Comparison of ENCODE assay signal across 19 cellular contexts in genomic region chr9:68869020-68869419, GRCh38.
DNase-seq lines count a peak whose midpoint lies in the region; ATAC-seq and TF ChIP-seq lines count a peak whose summit lies in the region.
"Had no signal": no experiment of that assay in that cellular context is flagged by ENCODE, and none has a peak within 500 bp of the region (broad histone marks: within the 10 kb centered on the region; RNA-seq: fewer than 3 reads in every experiment).

No MANE protein-coding gene starts in this region.

- no peaks in the 10 kb centered on the region for H4K20me1 ChIP-seq in H9 (ENCODE audit: control insufficient read depth, insufficient read depth, insufficient read length)
- H4K20me1 ChIP-seq: BLaER1 treated with 17β-estradiol and CSF1 and Interleukin-3, amounts not matched to agents 10 nM and 100 nM had no signal

- no peak overlapping the region for H3K4me3 Mint-ChIP-seq in H9
- H3K4me3 Mint-ChIP-seq: CD8-positive, alpha-beta memory T cell had no signal

- no peaks in the 10 kb centered on the region for H3K27me3 Mint-ChIP-seq in H9 (ENCODE audit: low read depth)

- H3K56ac ChIP-seq in H9 (ENCODE audit: insufficient read length, low read depth, low read length): no peak overlapping the region

- no peak for TF ChIP-seq EP300 in upper lobe of left lung (IDR thresholded peaks at IDR 0.05)

- H4K5ac ChIP-seq in H9 (ENCODE audit: insufficient read length, low read depth, low read length): no peak overlapping the region

- H2AFZ ChIP-seq in H9 (ENCODE audit: low read length): no peak overlapping the region
- H2AFZ ChIP-seq: PC-9 had no signal

- no peak overlapping the region for H3K4me2 ChIP-seq in H9 (ENCODE audit: insufficient read depth, insufficient read length, low read length)
- H3K4me2 ChIP-seq: A549; BLaER1 treated with 17β-estradiol and CSF1 and Interleukin-3, amounts not matched to agents 10 nM and 100 nM; PC-9 had no signal

- H3K27ac ChIP-seq in H9 (ENCODE audit: insufficient read length, low read depth, low read length) (no peak overlapping the region), heart right ventricle (peak overlapping the region in 4 of 10 donors; percentile 21 to 37 (median 22)), upper lobe of left lung (no peak overlapping the region)
- H3K27ac ChIP-seq: A549; BLaER1 treated with 17β-estradiol and CSF1 and Interleukin-3, amounts not matched to agents 10 nM and 100 nM; PC-9; SK-N-MC had no signal

- H2BK20ac ChIP-seq in H9 (ENCODE audit: low read depth, low read length, poor library complexity, severe bottlenecking): no peak overlapping the region

- intact Hi-C loops in heart right ventricle (cut with DNase I): loop anchor here in 2 of 10 donors (5.0 to 10.0 kb wide), 2 partner anchors 37 to 164 kb away; partner anchors contain the start of gene PIP5K1B (in 1 of the 2)

- H3K9ac ChIP-seq in H9 (ENCODE audit: extremely low read depth, insufficient read length, low read length): no peak overlapping the region
- H3K9ac ChIP-seq: BLaER1 treated with 17β-estradiol and CSF1 and Interleukin-3, amounts not matched to agents 10 nM and 100 nM had no signal

- no peak overlapping the region for H4K91ac ChIP-seq in H9 (ENCODE audit: insufficient read length, low read depth, low read length)

- H3K18ac ChIP-seq in H9 (ENCODE audit: insufficient read length, low read depth, low read length): no peak overlapping the region

- H3K27me3 ChIP-seq in H9 (ENCODE audit: insufficient read depth, low read length): no peaks in the 10 kb centered on the region
- H3K27me3 ChIP-seq in heart right ventricle: no peaks in the 10 kb centered on the region
- H3K27me3 ChIP-seq in upper lobe of left lung: no peaks in the 10 kb centered on the region
- H3K27me3 ChIP-seq: BLaER1 treated with 17β-estradiol and CSF1 and Interleukin-3, amounts not matched to agents 10 nM and 100 nM had no signal

- no peaks in the 10 kb centered on the region for H3K23me2 ChIP-seq in H9 (ENCODE audit: insufficient read length, low read depth, low read length, poor library complexity, severe bottlenecking)

- peak; percentile 8 for DNase-seq in NCI-H2227 (lab: John Stamatoyannopoulos, UW; ENCODE audit: unreplicated experiment)
- DNase-seq in NCI-H2227 treated with DMSO at 0.1 percent for 48 hours (lab: John Stamatoyannopoulos, UW): no peak
- no peak for DNase-seq in H9
- DNase-seq in heart right ventricle: no peak
- DNase-seq in retina: peak; percentile 52
- no peak for DNase-seq in anterior cingulate cortex (lab: John Stamatoyannopoulos, UW)
- no peak for DNase-seq in upper lobe of left lung
- DNase-seq: CD8-positive, alpha-beta memory T cell; GF-D8; H7; KG1; NCI-H1048; NCI-H1694 treated with DMSO at 0.1 percent for 48 hours; NCI-H774; PC-9 had no signal

- H3K23ac ChIP-seq in H9 (ENCODE audit: insufficient read length, low read depth, low read length): no peak overlapping the region

- no peak overlapping the region; the same call in 1 of the 2 replicates for H3K14ac ChIP-seq in H9 (ENCODE audit: insufficient read depth, low read length)

- peak in 6 of 8 donors; percentile 53 to 69 (median 60) for ATAC-seq in heart right ventricle
- ATAC-seq in upper lobe of left lung (ENCODE audit: low FRiP score in 2 of 2): no peak
- ATAC-seq: A549, HepG2 had no signal

- H3K4me1 ChIP-seq in H9 (ENCODE audit: insufficient read depth, low read length) (peaks cover 26% of the 10 kb centered on the region; the same call in 1 of the 2 replicates), heart right ventricle (peaks cover 0 to 38% (median 15%) of the 10 kb centered on the region in 9 donors), upper lobe of left lung (peaks cover 5 to 26% (median 20%) of the 10 kb centered on the region in 4 donors)
- H3K4me1 ChIP-seq: A549; BLaER1 treated with 17β-estradiol and CSF1 and Interleukin-3, amounts not matched to agents 10 nM and 100 nM had no signal

- whole genome bisulfite sequencing in H9 (ENCODE audit: extremely low coverage, insufficient read length, low lambda C conversion rate): no CpG with 5 or more reads among the region's 3 CpGs
- 77 to 80% methylated on average over 3 of the region's 3 CpGs for WGBS in heart right ventricle, 2 donors
- 95 to 100% methylated on average over 3 of the region's 3 CpGs for WGBS in upper lobe of left lung, 2 donors

- no peaks in the 10 kb centered on the region for H3K9me3 ChIP-seq in H9 (ENCODE audit: control insufficient read depth, low read depth, low read length)
- H3K9me3 ChIP-seq in heart right ventricle: no peaks in the 10 kb centered on the region
- H3K9me3 ChIP-seq in upper lobe of left lung: no peaks in the 10 kb centered on the region
- H3K9me3 ChIP-seq: A549; BLaER1 treated with 17β-estradiol and CSF1 and Interleukin-3, amounts not matched to agents 10 nM and 100 nM had no signal

- H3K4me1 Mint-ChIP-seq in H9: peaks cover 60 to 61% of the 10 kb centered on the region in 2 experiments
- H3K4me1 Mint-ChIP-seq: CD8-positive, alpha-beta memory T cell had no signal

- TF ChIP-seq CTCF in H9 (conservative IDR thresholded peaks at IDR 0.05) (no peak), heart right ventricle (IDR thresholded peaks at IDR 0.05) (no peak), upper lobe of left lung (IDR thresholded peaks at IDR 0.05) (no peak)

- no peak overlapping the region for H2BK12ac ChIP-seq in H9 (ENCODE audit: insufficient read length, low read depth, low read length)

- peak overlapping the region in 2 of 3 experiments; percentile 49 to 97; a peak in 3 of 7 replicates for H3K27ac Mint-ChIP-seq in H9
- H3K27ac Mint-ChIP-seq: CD8-positive, alpha-beta memory T cell had no signal

- no peaks in the 10 kb centered on the region for H3K36me3 ChIP-seq in heart right ventricle
- H3K36me3 ChIP-seq in upper lobe of left lung: no peaks in the 10 kb centered on the region
- H3K36me3 ChIP-seq: BLaER1 treated with 17β-estradiol and CSF1 and Interleukin-3, amounts not matched to agents 10 nM and 100 nM had no signal

- no peak overlapping the region for H2AK5ac ChIP-seq in H9 (ENCODE audit: insufficient read length, low read length)

- no peak overlapping the region for H3K4ac ChIP-seq in H9 (ENCODE audit: low read depth, low read length)

- no peaks in the 10 kb centered on the region for H3K79me2 ChIP-seq in H9 (ENCODE audit: insufficient read depth, low read length)

- peaks cover 0 to 3% (median 0%) of the 10 kb centered on the region in 3 experiments; a peak in 1 of 7 replicates for H3K36me3 Mint-ChIP-seq in H9 (ENCODE audit: insufficient read depth in 1 of 3, low read depth in 3 of 3)
- H3K36me3 Mint-ChIP-seq: CD8-positive, alpha-beta memory T cell had no signal

- H3K4me3 ChIP-seq in heart right ventricle: no peak overlapping the region
- H3K4me3 ChIP-seq in upper lobe of left lung: no peak overlapping the region
- H3K4me3 ChIP-seq: A549; BLaER1 treated with 17β-estradiol and CSF1 and Interleukin-3, amounts not matched to agents 10 nM and 100 nM; PC-9; SK-N-MC had no signal

- TF ChIP-seq POLR2A in upper lobe of left lung (IDR thresholded peaks at IDR 0.05): no peak

- no peak overlapping the region for H2BK120ac ChIP-seq in H9 (ENCODE audit: low read depth, low read length, poor library complexity, severe bottlenecking)

- H2BK5ac ChIP-seq in H9 (ENCODE audit: insufficient read length, low read length): no peak overlapping the region

- H4K8ac ChIP-seq in H9 (replicated peaks; ENCODE audit: insufficient read length, low read depth, low read length): no peak overlapping the region

- no peaks in the 10 kb centered on the region for H3K79me1 ChIP-seq in H9 (ENCODE audit: insufficient read depth, low read depth, low read length, poor library complexity, severe bottlenecking)

- no peak overlapping the region for H3T11ph ChIP-seq in H9 (ENCODE audit: low read length)

- no peaks in the 10 kb centered on the region for H3K9me3 Mint-ChIP-seq in H9
- H3K9me3 Mint-ChIP-seq: CD8-positive, alpha-beta memory T cell had no signal

- H2BK15ac ChIP-seq in H9 (ENCODE audit: low read depth, low read length): no peak overlapping the region

Comparison
In these comparisons a context has a peak if more than half of its experiments do, and no peak if none do; other contexts are left out.
1. DNase-seq: peak in NCI-H2227 (single experiment) and retina (single experiment); none in NCI-H2227 treated with DMSO at 0.1 percent for 48 hours (single experiment), H9 (single experiment), heart right ventricle (0 of 2), anterior cingulate cortex (0 of 58) and upper lobe of left lung (0 of 2).
2. ATAC-seq: peak in heart right ventricle (6 of 8); none in upper lobe of left lung (0 of 2).